ENCODE assay signal across 26 cellular contexts in the genomic region with DNA sequence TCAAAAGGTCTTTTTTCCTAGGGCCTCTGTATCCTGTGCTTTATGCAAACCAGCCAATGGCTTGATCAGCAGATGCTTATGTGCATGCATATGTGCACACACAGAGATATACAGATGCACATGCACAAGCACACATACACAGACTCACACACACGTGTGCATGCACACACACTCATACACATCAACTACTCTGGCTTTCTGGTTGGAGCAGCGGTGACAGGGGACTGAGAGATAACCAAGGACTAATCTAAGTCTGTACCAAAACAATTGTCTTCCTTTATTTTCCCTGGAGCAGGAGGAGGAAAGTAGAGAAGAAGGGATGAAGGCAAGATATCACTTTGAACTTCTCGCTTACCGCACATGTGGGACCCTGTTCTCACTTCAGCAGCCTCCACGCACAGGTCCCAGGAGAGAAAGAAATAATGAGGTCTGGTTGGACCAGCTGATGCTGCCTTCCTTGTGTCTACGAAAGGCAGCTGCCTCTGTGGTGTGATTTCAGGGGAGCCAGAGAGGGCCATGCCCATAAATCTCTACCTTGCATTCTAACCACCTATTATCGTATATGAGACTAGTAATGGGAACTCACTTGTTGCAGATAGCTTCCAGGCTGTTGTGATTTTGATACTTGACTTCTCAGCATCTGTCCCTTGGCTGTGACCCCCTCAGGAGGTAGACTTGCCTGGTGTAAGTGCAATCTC.
DNase-seq lines count a peak whose midpoint lies in the region; ATAC-seq and TF ChIP-seq lines count a peak whose summit lies in the region.
"Had no signal": no experiment of that assay in that cellular context is flagged by ENCODE, and none has a peak within 500 bp of the region (broad histone marks: within the 10 kb centered on the region; RNA-seq: fewer than 3 reads in every experiment).

No MANE protein-coding gene starts in this region.

- no peak overlapping the region for H3K4me2 ChIP-seq in GM23338
- H3K4me2 ChIP-seq in neural progenitor cell: no peak overlapping the region
- H3K4me2 ChIP-seq: BLaER1 had no signal

- H3K4me3 ChIP-seq in GM23338 (no peak overlapping the region), esophagus muscularis mucosa (no peak overlapping the region), upper lobe of right lung (no peak overlapping the region), neural progenitor cell (no peak overlapping the region)
- H3K4me3 ChIP-seq: BLaER1, GM12878 had no signal

- H3K4me1 Mint-ChIP-seq in GM23338 (peaks cover 3% of the 10 kb centered on the region; the same call in 2 of the 3 replicates), T-helper 17 cell (no peaks in the 10 kb centered on the region), neural progenitor cell (no peaks in the 10 kb centered on the region)
- H3K4me1 Mint-ChIP-seq: CD14-positive monocyte; CD4-positive, alpha-beta memory T cell; CD4-positive, CD25-positive, alpha-beta regulatory T cell; CD8-positive, alpha-beta memory T cell had no signal

- TF ChIP-seq EP300 in esophagus muscularis mucosa (IDR thresholded peaks at IDR 0.05): no peak

- H3K27me3 ChIP-seq in GM23338 (ENCODE audit: insufficient read depth) (no peaks in the 10 kb centered on the region), esophagus muscularis mucosa (no peaks in the 10 kb centered on the region), upper lobe of right lung (no peaks in the 10 kb centered on the region), neural progenitor cell (no peaks in the 10 kb centered on the region)
- H3K27me3 ChIP-seq: BE2C, BLaER1 had no signal

- H3F3A ChIP-seq in GM23338 (replicated peaks; ENCODE audit: low read depth) (no peaks in the 10 kb centered on the region), neural progenitor cell (ENCODE audit: low read depth) (no peaks in the 10 kb centered on the region)

- H3K4me1 ChIP-seq in GM23338 (ENCODE audit: insufficient read depth): no peaks in the 10 kb centered on the region
- H3K4me1 ChIP-seq in esophagus muscularis mucosa: no peaks in the 10 kb centered on the region
- H3K4me1 ChIP-seq in upper lobe of right lung: no peaks in the 10 kb centered on the region
- no peaks in the 10 kb centered on the region for H3K4me1 ChIP-seq in neural progenitor cell
- H3K4me1 ChIP-seq: BE2C, BLaER1 had no signal

- TF ChIP-seq POLR2A in esophagus muscularis mucosa (IDR thresholded peaks at IDR 0.05; ENCODE audit: low read depth): no peak

- H3K79me2 ChIP-seq in GM23338 (replicated peaks; ENCODE audit: insufficient read depth) (no peaks in the 10 kb centered on the region), neural progenitor cell (ENCODE audit: low read depth) (no peaks in the 10 kb centered on the region)

- H3K9ac ChIP-seq in neural progenitor cell: no peak overlapping the region
- H3K9ac ChIP-seq: BLaER1 had no signal

- H3K27ac ChIP-seq in GM23338 (ENCODE audit: low read depth): no peak overlapping the region
- H3K27ac ChIP-seq in esophagus muscularis mucosa (replicated peaks in 1 of 4): no peak overlapping the region
- no peak overlapping the region for H3K27ac ChIP-seq in upper lobe of right lung
- no peak overlapping the region for H3K27ac ChIP-seq in neural progenitor cell
- H3K27ac ChIP-seq: BLaER1 had no signal

- H3K9me3 ChIP-seq in esophagus muscularis mucosa: peaks cover 0 to 3% (median 0%) of the 10 kb centered on the region in 4 donors
- H3K9me3 ChIP-seq in upper lobe of right lung: no peaks in the 10 kb centered on the region
- no peaks in the 10 kb centered on the region for H3K9me3 ChIP-seq in T-helper 17 cell (ENCODE audit: control insufficient read depth, low read length, poor library complexity, severe bottlenecking)
- H3K9me3 ChIP-seq in neural progenitor cell (ENCODE audit: low read depth): no peaks in the 10 kb centered on the region
- H3K9me3 ChIP-seq: BE2C had no signal

- TF ChIP-seq CTCF in GM23338 (conservative IDR thresholded peaks at IDR 0.05; ENCODE audit: low read depth in 2 of 2) (no peak), esophagus muscularis mucosa (IDR thresholded peaks at IDR 0.05) (no peak), upper lobe of right lung (IDR thresholded peaks at IDR 0.05) (no peak), neural progenitor cell (IDR thresholded peaks at IDR 0.05) (no peak)

- WGBS in esophagus muscularis mucosa: 84% methylated on average over 7 of the region's 7 CpGs

- H3K36me3 ChIP-seq in GM23338 (ENCODE audit: insufficient read depth) (no peaks in the 10 kb centered on the region), esophagus muscularis mucosa (no peaks in the 10 kb centered on the region), upper lobe of right lung (no peaks in the 10 kb centered on the region), neural progenitor cell (no peaks in the 10 kb centered on the region)
- H3K36me3 ChIP-seq: BE2C, BLaER1 had no signal

- 0 out of 2 replicates have a peak overlapping the region, but pooled peaks have one; percentile 28 for H2AFZ ChIP-seq in GM23338
- no peak overlapping the region for H2AFZ ChIP-seq in neural progenitor cell (replicated peaks)

- intact Hi-C loops in esophagus muscularis mucosa (cut with DNase I): no loop called here
- intact Hi-C loops in upper lobe of right lung (cut with DNase I): no loop called here

- H3K36me3 Mint-ChIP-seq in GM23338 (ENCODE audit: low read depth) (peaks cover 3% of the 10 kb centered on the region; the same call in 1 of the 3 replicates), T-helper 17 cell (ENCODE audit: low read depth) (no peaks in the 10 kb centered on the region), neural progenitor cell (peaks cover 2% of the 10 kb centered on the region)
- H3K36me3 Mint-ChIP-seq: CD14-positive monocyte; CD4-positive, alpha-beta memory T cell; CD4-positive, CD25-positive, alpha-beta regulatory T cell; CD8-positive, alpha-beta memory T cell had no signal

- H3K27ac Mint-ChIP-seq in GM23338 (no peak overlapping the region), T-helper 17 cell (no peak overlapping the region), neural progenitor cell (no peak overlapping the region)
- H3K27ac Mint-ChIP-seq: CD14-positive monocyte; CD4-positive, alpha-beta memory T cell; CD4-positive, CD25-positive, alpha-beta regulatory T cell had no signal

- no peaks in the 10 kb centered on the region for H3K9me2 ChIP-seq in GM23338 (ENCODE audit: insufficient read depth)

- no peak overlapping the region for H3K4me3 Mint-ChIP-seq in GM23338
- no peak overlapping the region for H3K4me3 Mint-ChIP-seq in T-helper 17 cell
- no peak overlapping the region for H3K4me3 Mint-ChIP-seq in neural progenitor cell
- H3K4me3 Mint-ChIP-seq: CD14-positive monocyte; CD4-positive, alpha-beta memory T cell; CD4-positive, CD25-positive, alpha-beta regulatory T cell; CD8-positive, alpha-beta memory T cell had no signal

- H3K27me3 Mint-ChIP-seq in GM23338 (ENCODE audit: insufficient read depth, low read depth, poor library complexity) (no peaks in the 10 kb centered on the region), T-helper 17 cell (peaks cover 10% of the 10 kb centered on the region), neural progenitor cell (ENCODE audit: insufficient read depth, low read depth) (peaks cover 4% of the 10 kb centered on the region)
- H3K27me3 Mint-ChIP-seq: CD4-positive, CD25-positive, alpha-beta regulatory T cell had no signal

- H3K9me3 Mint-ChIP-seq in GM23338 (peaks cover 4% of the 10 kb centered on the region; the same call in 2 of the 3 replicates), neural progenitor cell (peaks cover 7% of the 10 kb centered on the region)

- ATAC-seq in GM23338 (no peak), upper lobe of right lung (peak; percentile 20), HG03442 (IDR thresholded peaks at IDR 0.05; ENCODE audit: unreplicated experiment) (no peak), T-helper 17 cell (no peak)
- ATAC-seq: GM12878 had no signal

- no peak for DNase-seq in GM23338 (ENCODE audit: low spot score)
- peak; percentile 54 for DNase-seq in NCI-H69 (lab: John Stamatoyannopoulos, UW)
- peak; percentile 66 for DNase-seq in esophagus muscularis mucosa (ENCODE audit: extremely low spot score)
- DNase-seq in upper lobe of right lung: no peak
- DNase-seq in effector CD4-positive, alpha-beta T cell: no peak
- DNase-seq in T-helper 17 cell: no peak
- no peak for DNase-seq in neural progenitor cell (ENCODE audit: low spot score)
- DNase-seq: 8988T; ACHN; BE2C; C1 segment of cervical spinal cord; CD4-positive, alpha-beta memory T cell; CD4-positive, CD25-positive, alpha-beta regulatory T cell; CD8-positive, alpha-beta memory T cell; COR-L47; DMS 273 treated with DMSO at 0.1 percent for 48 hours; DMS153; DMS53; DMS79; DND-41; EL; GDM1 had no signal

- H4K20me1 ChIP-seq in GM23338 (replicated peaks; ENCODE audit: insufficient read depth) (no peaks in the 10 kb centered on the region), neural progenitor cell (ENCODE audit: low read depth) (no peaks in the 10 kb centered on the region)
- H4K20me1 ChIP-seq: BLaER1 had no signal

Comparison
In these comparisons a context has a peak if more than half of its experiments do, and no peak if none do; other contexts are left out.
1. DNase-seq: peak in NCI-H69 (single experiment) and esophagus muscularis mucosa (single experiment); none in GM23338 (single experiment), upper lobe of right lung (single experiment), effector CD4-positive, alpha-beta T cell (single experiment), T-helper 17 cell (0 of 3) and neural progenitor cell (single experiment).